In the genomic region with DNA sequence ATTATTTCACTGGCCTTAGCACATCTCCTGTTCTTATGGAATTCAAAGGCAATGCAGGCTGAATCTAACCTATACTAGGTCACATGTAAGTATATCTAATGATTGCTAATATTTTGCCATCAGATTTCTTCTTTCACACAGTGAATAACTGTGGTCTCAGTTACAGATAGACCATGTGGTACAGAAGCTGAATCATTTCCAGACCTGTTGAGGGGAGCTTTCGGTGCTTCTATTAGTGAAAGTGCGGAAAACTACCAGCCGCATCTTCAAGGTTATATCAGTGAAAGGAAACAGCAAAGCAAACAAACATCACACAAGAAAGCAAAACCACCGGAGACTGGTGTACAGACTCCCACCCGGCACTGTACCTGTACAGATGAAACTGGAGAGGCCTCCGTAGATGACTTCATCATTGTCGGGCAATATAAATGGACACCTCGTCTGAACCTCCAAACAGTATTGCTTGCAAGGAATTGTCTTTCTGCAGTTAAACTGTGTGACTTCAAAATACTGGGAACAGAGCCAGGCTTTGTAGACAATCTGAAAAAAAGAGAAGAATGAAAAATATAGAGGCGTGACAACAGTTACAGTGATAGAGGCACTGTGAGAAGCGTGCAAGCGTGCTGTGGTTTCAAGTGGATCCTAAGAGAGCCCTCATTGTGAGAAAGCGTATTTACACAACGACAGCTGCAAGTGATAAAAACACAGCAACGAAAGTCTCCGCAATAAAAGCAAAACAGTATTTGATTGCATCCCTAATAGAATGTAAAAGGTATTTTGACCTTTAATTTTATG, we compare ENCODE assay signal across 9 cellular contexts.
DNase-seq lines count a peak whose midpoint lies in the region; ATAC-seq, FAIRE-seq and TF ChIP-seq lines count a peak whose summit lies in the region.
"Had no signal": no experiment of that assay in that cellular context is flagged by ENCODE, and none has a peak within 500 bp of the region (broad histone marks: within the 10 kb centered on the region; RNA-seq: fewer than 3 reads in every experiment).

No MANE protein-coding gene starts in this region.

- H2AK5ac ChIP-seq in IMR-90 (ENCODE audit: low read depth, low read length): peak overlapping the region; percentile 56

- no peak overlapping the region for H2BK5ac ChIP-seq in IMR-90 (ENCODE audit: low read depth, low read length, poor library complexity, severe bottlenecking)

- no peak for TF ChIP-seq POLR2A in IMR-90 (IDR thresholded peaks at IDR 0.05; ENCODE audit: low read depth, low read length)
- no peak for TF ChIP-seq POLR2A in suprapubic skin (IDR thresholded peaks at IDR 0.05)

- H4K8ac ChIP-seq in IMR-90 (ENCODE audit: low read depth in 2 of 2, low read length in 2 of 2): peak overlapping the region in 1 of 2 experiments; percentile 47; a peak in 2 of 4 replicates

- no peaks in the 10 kb centered on the region for H3K27me3 ChIP-seq in IMR-90 (ENCODE audit: control insufficient read depth, insufficient read depth, low read length)
- H3K27me3 ChIP-seq in suprapubic skin: no peaks in the 10 kb centered on the region
- H3K27me3 ChIP-seq: Peyer's patch had no signal

- 46% methylated on average over 4 of the region's 15 CpGs; no CpG with 5 or more reads in 1 of the 2 experiments for WGBS in IMR-90 (ENCODE audit: extremely low coverage in 2 of 2, insufficient read length in 1 of 2), 2 experiments
- WGBS in suprapubic skin: 51% methylated on average over 15 of the region's 15 CpGs

- FAIRE-seq in kidney (lab: Jason Lieb, UNC): no peak

- no peak overlapping the region for H3K18ac ChIP-seq in IMR-90 (ENCODE audit: low read depth, low read length)

- H3K36me3 ChIP-seq in IMR-90 (ENCODE audit: control insufficient read depth, insufficient read depth, low read length): no peaks in the 10 kb centered on the region
- H3K36me3 ChIP-seq in suprapubic skin: no peaks in the 10 kb centered on the region
- H3K36me3 ChIP-seq in kidney (ENCODE audit: control insufficient read depth in 1 of 2, insufficient read depth in 2 of 2, low read length in 2 of 2): no peaks in the 10 kb centered on the region
- H3K36me3 ChIP-seq: Peyer's patch had no signal

- TF ChIP-seq CTCF in IMR-90 (conservative IDR thresholded peaks at IDR 0.05; ENCODE audit: low read depth, low read length) (no peak), fibroblast of pulmonary artery (IDR thresholded peaks at IDR 0.05; ENCODE audit: low read length, missing control alignments) (no peak), suprapubic skin (IDR thresholded peaks at IDR 0.05) (no peak), kidney (IDR thresholded peaks at IDR 0.05; ENCODE audit: borderline replicate concordance, extremely low read depth, insufficient read depth) (no peak)

- peak overlapping the region; percentile 39; the same call in 1 of the 3 replicates for H2BK15ac ChIP-seq in IMR-90 (ENCODE audit: low read depth, low read length)

- peak overlapping the region; percentile 68 for H3K4ac ChIP-seq in IMR-90 (ENCODE audit: low read depth, low read length)

- H3K27ac ChIP-seq in IMR-90 (ENCODE audit: insufficient read depth, low read length): no peak overlapping the region
- no peak overlapping the region for H3K27ac ChIP-seq in suprapubic skin
- no peak overlapping the region for H3K27ac ChIP-seq in kidney (ENCODE audit: low read depth in 2 of 2, low read length in 2 of 2)
- H3K27ac ChIP-seq: Peyer's patch had no signal

- H3K4me1 ChIP-seq in IMR-90 (ENCODE audit: control insufficient read depth, insufficient read depth, low read length) (peaks cover 5% of the 10 kb centered on the region), suprapubic skin (no peaks in the 10 kb centered on the region), kidney (ENCODE audit: control insufficient read depth in 1 of 2, insufficient read depth in 1 of 2, low read depth in 1 of 2, low read length in 2 of 2) (peaks cover 0 to 2% of the 10 kb centered on the region in 2 donors)

- peaks cover 3 to 20% of the 10 kb centered on the region in 2 experiments; a peak in 3 of 4 replicates for H3K79me1 ChIP-seq in IMR-90 (ENCODE audit: low read depth in 1 of 2, low read length in 2 of 2)

- POLR2A ChIA-PET in IMR-90 (lab: Charles Lee; ENCODE audit: unreplicated experiment): no interaction called here

- no peaks in the 10 kb centered on the region for H4K20me1 ChIP-seq in IMR-90 (ENCODE audit: insufficient read depth, low read length)

- no peak overlapping the region for H2AK9ac ChIP-seq in IMR-90 (replicated peaks; ENCODE audit: low read depth, low read length, poor library complexity)

- intact Hi-C loops in IMR-90 (cut with micrococcal nuclease) (loop anchor here (1.0 to 10.0 kb wide), 5 partner anchors 163 to 945 kb away; a partner anchor contains a TSS), kidney (cut with DNase I) (no loop called here)

- DNase-seq in IMR-90 (peak; percentile 20), NCI-H510A treated with DMSO at 0.1 percent for 48 hours (lab: John Stamatoyannopoulos, UW) (peak; percentile 99), fibroblast of pulmonary artery (ENCODE audit: low read depth) (peak; percentile 49), suprapubic skin (ENCODE audit: low spot score in 2 of 2) (no peak), kidney (no peak)
- DNase-seq: activated B cell treated with CpG ODN at 0.5 μM for 24 hours had no signal

- peak overlapping the region; percentile 29; the same call in 1 of the 2 replicates for H3K23ac ChIP-seq in IMR-90 (ENCODE audit: low read depth, low read length)

- H3K9ac ChIP-seq in IMR-90 (ENCODE audit: low read depth, low read length) (no peak overlapping the region), kidney (ENCODE audit: low read length in 2 of 2) (no peak overlapping the region)

- BruUV-seq in IMR-90 (replicated peaks; lab: Mats Ljungman, UMichigan): no TSS peak

- no peak overlapping the region for H3K4me3 ChIP-seq in IMR-90 (ENCODE audit: insufficient read depth, low read depth, low read length)
- peak overlapping the region; percentile 8 for H3K4me3 ChIP-seq in fibroblast of pulmonary artery (replicated peaks; ENCODE audit: low read depth, low read length)
- peak overlapping the region; percentile 2 for H3K4me3 ChIP-seq in suprapubic skin
- peak overlapping the region in 1 of 2 donors; percentile 4 for H3K4me3 ChIP-seq in kidney (ENCODE audit: low read length in 2 of 2)
- H3K4me3 ChIP-seq: Peyer's patch had no signal

- TF ChIP-seq RAD21 in IMR-90 (IDR thresholded peaks at IDR 0.05; ENCODE audit: low read length): no peak

- CTCF ChIA-PET in IMR-90 (lab: Yijun Ruan, JAX): interaction anchor here (0.6 to 1.2 kb wide), 2 partner anchors 848 to 870 kb away, joined by 3 read pairs; no protein-coding TSS in a partner anchor

- H4K5ac ChIP-seq in IMR-90 (ENCODE audit: low read depth, low read length): peak overlapping the region; percentile 21; the same call in 1 of the 2 replicates

- dilution Hi-C loops in IMR-90 (cut with HindIII; ENCODE audit: low sequenced_read_pairs, unreplicated experiment): no loop called here

- no peak for TF ChIP-seq EP300 in suprapubic skin (IDR thresholded peaks at IDR 0.05)

- no peak overlapping the region for H2AFZ ChIP-seq in IMR-90 (replicated peaks; ENCODE audit: low read length, poor library complexity)

- H2BK20ac ChIP-seq in IMR-90 (ENCODE audit: low read depth, low read length): peak overlapping the region; percentile 77

- H2BK120ac ChIP-seq in IMR-90 (ENCODE audit: low read depth, low read length): peak overlapping the region; percentile 57

- H3K9me3 ChIP-seq in IMR-90 (ENCODE audit: control insufficient read depth, insufficient read depth, low read length) (no peaks in the 10 kb centered on the region), suprapubic skin (no peaks in the 10 kb centered on the region), kidney (ENCODE audit: control insufficient read depth in 1 of 2, low read length in 2 of 2) (no peaks in the 10 kb centered on the region)
- H3K9me3 ChIP-seq: Peyer's patch had no signal

- ATAC-seq in IMR-90 (ENCODE audit: low read depth) (peak; percentile 28; the same call in 1 of the 2 replicates), HG02870 (IDR thresholded peaks at IDR 0.05; ENCODE audit: unreplicated experiment) (no peak)
- no peak for ATAC-seq in activated CD4-positive, CD25-positive, alpha-beta regulatory T cell treated with anti-CD3 and anti-CD28 coated beads, Interleukin-2, amount 50 U/mL, for 24 hours

- H3K4me2 ChIP-seq in IMR-90 (ENCODE audit: low read depth, low read length): peak overlapping the region; percentile 12; the same call in 1 of the 2 replicates

- in situ Hi-C loops in IMR-90 (cut with MboI; ENCODE audit: low sequenced_read_pairs): loop anchor here (5.0 kb wide), 1 partner anchor 657 kb away; a partner anchor contains a TSS

- H4K91ac ChIP-seq in IMR-90 (ENCODE audit: insufficient read depth, low read depth, low read length): peak overlapping the region; percentile 45; the same call in 1 of the 2 replicates

- H3K9me1 ChIP-seq in IMR-90 (ENCODE audit: insufficient read depth, low read length): no peaks in the 10 kb centered on the region

- H3K56ac ChIP-seq in IMR-90 (ENCODE audit: extremely low read depth, insufficient read depth, low read length): 0 out of 2 replicates have a peak overlapping the region, but pooled peaks have one; percentile 8

- peak overlapping the region; percentile 43 for H3K14ac ChIP-seq in IMR-90 (replicated peaks; ENCODE audit: low read depth, low read length)

TF ChIP-seq in IMR-90, 13 proteins besides CTCF, POLR2A, EP300 and RAD21:
- TF ChIP-seq, protein P1, sequence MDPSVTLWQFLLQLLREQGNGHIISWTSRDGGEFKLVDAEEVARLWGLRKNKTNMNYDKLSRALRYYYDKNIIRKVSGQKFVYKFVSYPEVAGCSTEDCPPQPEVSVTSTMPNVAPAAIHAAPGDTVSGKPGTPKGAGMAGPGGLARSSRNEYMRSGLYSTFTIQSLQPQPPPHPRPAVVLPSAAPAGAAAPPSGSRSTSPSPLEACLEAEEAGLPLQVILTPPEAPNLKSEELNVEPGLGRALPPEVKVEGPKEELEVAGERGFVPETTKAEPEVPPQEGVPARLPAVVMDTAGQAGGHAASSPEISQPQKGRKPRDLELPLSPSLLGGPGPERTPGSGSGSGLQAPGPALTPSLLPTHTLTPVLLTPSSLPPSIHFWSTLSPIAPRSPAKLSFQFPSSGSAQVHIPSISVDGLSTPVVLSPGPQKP (IDR thresholded peaks at IDR 0.05; ENCODE audit: borderline replicate concordance, low read depth, low read length): no peak
- TF ChIP-seq CHD1 (IDR thresholded peaks at IDR 0.05; ENCODE audit: low read depth, low read length) (0 out of 2 replicates have a peak, but pooled peaks have one; percentile 3), BHLHE40 (IDR thresholded peaks at IDR 0.05; ENCODE audit: low read depth, low read length) (peak; percentile 24; the same call in 1 of the 2 replicates)

Comparison
In these comparisons a context has a peak if more than half of its experiments do, and no peak if none do; other contexts are left out.
1. DNase-seq: peak in IMR-90 (single experiment), NCI-H510A treated with DMSO at 0.1 percent for 48 hours (single experiment) and fibroblast of pulmonary artery (single experiment); none in suprapubic skin (0 of 2) and kidney (single experiment).